In the genomic region with DNA sequence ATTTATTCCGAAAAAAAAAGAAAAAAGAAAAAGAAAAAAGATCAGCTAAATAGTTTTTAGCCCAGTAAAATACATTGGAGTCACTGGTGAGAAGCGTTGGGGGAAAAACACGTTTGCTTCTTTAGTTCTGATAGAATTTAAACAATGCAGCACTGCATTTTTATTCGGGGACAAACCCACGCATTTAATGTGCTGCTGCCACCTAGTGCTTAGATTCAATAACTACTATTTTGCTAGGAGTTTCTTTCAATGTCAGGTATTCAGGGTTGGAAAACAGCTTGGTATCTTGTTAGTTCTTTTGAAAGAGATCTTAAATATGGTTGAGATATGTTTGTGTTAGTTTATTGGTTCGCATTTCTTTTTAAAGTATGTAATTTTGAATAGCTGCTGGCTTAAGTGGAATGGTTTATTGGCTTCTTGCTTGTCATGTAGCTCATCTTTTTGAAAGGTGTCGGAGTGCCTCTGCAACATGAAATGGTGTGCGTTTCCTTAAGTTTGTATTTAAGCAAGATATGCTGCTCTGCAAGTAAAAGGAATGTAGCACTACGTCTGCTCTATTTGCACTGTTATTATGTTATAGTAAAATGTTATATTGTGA, we compare ENCODE assay signal across 8 cellular contexts. TPM values are rescaled to one million over a fixed set of nuclear protein-coding genes. Genes with fewer than 3 reads are reported as not detected.
A peak's percentile ranks its signal among the peaks of the same experiment; 100 is the strongest.
DNase-seq lines count a peak whose midpoint lies in the region; ATAC-seq and TF ChIP-seq lines count a peak whose summit lies in the region.

No MANE protein-coding gene starts in this region.

- CTCF ChIA-PET in SK-N-SH (lab: Yijun Ruan, JAX): interaction anchor here (0.5 to 2.8 kb wide), 70 partner anchors 8 to 1792 kb away, joined by 3 to 45 read pairs (median 4); partner anchors contain the start of gene SVIP

- no peaks in the 10 kb centered on the region for H3K79me2 ChIP-seq in SK-N-SH (ENCODE audit: insufficient read depth)

- DNase-seq in DMS153 treated with DMSO at 0.1 percent for 48 hours (lab: John Stamatoyannopoulos, UW; ENCODE audit: unreplicated experiment): peak; percentile 59
- DNase-seq in MV-4-11 (lab: John Stamatoyannopoulos, UW): peak; percentile 14
- DNase-seq in SK-N-SH: peak; percentile 46
- DNase-seq in effector CD4-positive, alpha-beta T cell: peak; percentile 12
- peak; percentile 56 for DNase-seq in myocyte (ENCODE audit: low read depth)
- no peak for DNase-seq in UCSD-AML1 (lab: John Stamatoyannopoulos, UW; ENCODE audit: unreplicated experiment)

- no peak overlapping the region for H3K27ac ChIP-seq in SK-N-SH (ENCODE audit: low read depth in 2 of 2, low read length in 1 of 2)

- POLR2A ChIA-PET in SK-N-SH (lab: Yijun Ruan, JAX): no interaction called here

- H3K9me2 ChIP-seq in SK-N-SH: no peaks in the 10 kb centered on the region

- peaks cover 11% of the 10 kb centered on the region for H3F3A ChIP-seq in SK-N-SH (replicated peaks; ENCODE audit: insufficient read depth)

- peaks cover 0 to 15% of the 10 kb centered on the region in 2 experiments; a peak in 2 of 4 replicates for H3K4me1 ChIP-seq in SK-N-SH (ENCODE audit: control insufficient read depth in 1 of 2, insufficient read depth in 2 of 2, low read depth in 1 of 2, low read length in 1 of 2)

- no peak overlapping the region for H3K4me2 ChIP-seq in SK-N-SH

- no peak for TF ChIP-seq EP300 in SK-N-SH (IDR thresholded peaks at IDR 0.05; ENCODE audit: borderline replicate concordance in 1 of 2, low read depth in 1 of 2, low read length in 1 of 2)

- WGBS in SK-N-SH (ENCODE audit: low lambda C conversion rate): 22% methylated on average over 9 of the region's 9 CpGs

- no peak overlapping the region for H3K9ac ChIP-seq in SK-N-SH

- H4K20me1 ChIP-seq in SK-N-SH (ENCODE audit: insufficient read depth): no peaks in the 10 kb centered on the region

- H3K27me3 ChIP-seq in SK-N-SH (ENCODE audit: insufficient read depth): no peaks in the 10 kb centered on the region

- H3K4me3 ChIP-seq in SK-N-SH (ENCODE audit: low read depth in 2 of 2, low read length in 1 of 2): no peak overlapping the region

- ATAC-seq in GM19438 (IDR thresholded peaks at IDR 0.05; ENCODE audit: low read depth, unreplicated experiment): peak; percentile 42
- ATAC-seq in GM21529 (IDR thresholded peaks at IDR 0.05; ENCODE audit: unreplicated experiment): no peak

- no peaks in the 10 kb centered on the region for H3K9me3 ChIP-seq in SK-N-SH

- no peak overlapping the region for H2AFZ ChIP-seq in SK-N-SH (ENCODE audit: low read depth)

- TF ChIP-seq RAD21 in SK-N-SH (IDR thresholded peaks at IDR 0.05; ENCODE audit: low read length): peak; percentile 86

- no peaks in the 10 kb centered on the region for H3K36me3 ChIP-seq in SK-N-SH (replicated peaks in 1 of 2; ENCODE audit: control insufficient read depth in 1 of 2, insufficient read depth in 2 of 2, low read length in 1 of 2)

- peak; percentile 83 for TF ChIP-seq CTCF in SK-N-SH (IDR thresholded peaks at IDR 0.05)

TF ChIP-seq in SK-N-SH, 30 proteins besides CTCF, POLR2A, EP300 and RAD21:
- TF ChIP-seq SMC3 (IDR thresholded peaks at IDR 0.05; ENCODE audit: low read depth, low read length) (peak; percentile 62), RXRA (IDR thresholded peaks at IDR 0.05; ENCODE audit: borderline replicate concordance, low read depth) (no peak), RFX5 (IDR thresholded peaks at IDR 0.05; ENCODE audit: low read length) (peak; percentile 32; the same call in 1 of the 2 replicates)

RNA-seq across cellular contexts. Expression of gene SVIP, which starts 41.9 kb away (rescaled TPM):
- 6.0 and 6.2 TPM in 2 replicates for polyA plus RNA-seq in SK-N-SH (2012; rRNA removed)
- polyA plus RNA-seq in SK-N-SH (2012; cell fraction: cytosol; rRNA removed): 9.7 and 17.9 TPM in 2 replicates
- 1.5 and 2.8 TPM in 2 replicates for polyA plus RNA-seq in SK-N-SH (2012; cell fraction: nucleus; rRNA removed)
- total RNA-seq in myocyte: 3.3 and 4.9 TPM in 2 replicates
- 9.8 TPM for polyA plus RNA-seq in myocyte (2012)
